13 cellular contexts compared by ENCODE assay signal in genomic region chr9:127336086-127336485, GRCh38.
DNase-seq lines count a peak whose midpoint lies in the region; ATAC-seq and TF ChIP-seq lines count a peak whose summit lies in the region.
"Had no signal": no experiment of that assay in that cellular context is flagged by ENCODE, and none has a peak within 500 bp of the region (broad histone marks: within the 10 kb centered on the region; RNA-seq: fewer than 3 reads in every experiment).

No MANE protein-coding gene starts in this region.

- H3K27ac ChIP-seq in IMR-90 (ENCODE audit: insufficient read depth, low read length) (peak overlapping the region; percentile 52), breast epithelium (peak overlapping the region; percentile 63 to 80), left lung (peak overlapping the region; percentile 31 to 83), stomach (peak overlapping the region in 4 of 5 donors; percentile 56 to 80 (median 75))
- H3K27ac ChIP-seq: neutrophil had no signal

- H4K20me1 ChIP-seq in IMR-90 (ENCODE audit: insufficient read depth, low read length): peaks cover 3% of the 10 kb centered on the region; the same call in 1 of the 2 replicates

- H3K4me2 ChIP-seq in IMR-90 (ENCODE audit: low read depth, low read length): 0 out of 2 replicates have a peak overlapping the region, but pooled peaks have one; percentile 17

- TF ChIP-seq POLR2A in IMR-90 (IDR thresholded peaks at IDR 0.05; ENCODE audit: low read depth, low read length): no peak
- TF ChIP-seq POLR2A in breast epithelium (IDR thresholded peaks at IDR 0.05): no peak
- TF ChIP-seq POLR2A in stomach (IDR thresholded peaks at IDR 0.05): no peak

- CTCF ChIA-PET in IMR-90 (lab: Yijun Ruan, JAX): interaction anchor here (0.6 to 1.1 kb wide), 2 partner anchors 12 to 26 kb away, joined by 3 read pairs; no protein-coding TSS in a partner anchor

- no peaks in the 10 kb centered on the region for H3K36me3 ChIP-seq in IMR-90 (ENCODE audit: control insufficient read depth, insufficient read depth, low read length)
- H3K36me3 ChIP-seq in breast epithelium: no peaks in the 10 kb centered on the region
- no peaks in the 10 kb centered on the region for H3K36me3 ChIP-seq in left lung
- peaks cover 0 to 17% (median 8%) of the 10 kb centered on the region in 4 donors for H3K36me3 ChIP-seq in stomach
- H3K36me3 ChIP-seq: neutrophil had no signal

- no peak overlapping the region for H2AK9ac ChIP-seq in IMR-90 (replicated peaks; ENCODE audit: low read depth, low read length, poor library complexity)

- peak overlapping the region; percentile 10 for H2AK5ac ChIP-seq in IMR-90 (ENCODE audit: low read depth, low read length)

- H3K79me1 ChIP-seq in IMR-90 (ENCODE audit: low read depth in 1 of 2, low read length in 2 of 2): no peaks in the 10 kb centered on the region

- no peak for TF ChIP-seq CTCF in IMR-90 (conservative IDR thresholded peaks at IDR 0.05; ENCODE audit: low read depth, low read length)
- no peak for TF ChIP-seq CTCF in breast epithelium (IDR thresholded peaks at IDR 0.05)
- no peak for TF ChIP-seq CTCF in left lung (IDR thresholded peaks at IDR 0.05)
- no peak for TF ChIP-seq CTCF in stomach (IDR thresholded peaks at IDR 0.05)

- peak overlapping the region; percentile 75; the same call in 1 of the 2 replicates for H3K18ac ChIP-seq in IMR-90 (ENCODE audit: low read depth, low read length)

- H2BK5ac ChIP-seq in IMR-90 (ENCODE audit: low read depth, low read length, poor library complexity, severe bottlenecking): peak overlapping the region; percentile 26

- H3K4me1 ChIP-seq in IMR-90 (ENCODE audit: control insufficient read depth, insufficient read depth, low read length) (peaks cover 17% of the 10 kb centered on the region), breast epithelium (peaks cover 0 to 4% of the 10 kb centered on the region in 2 donors), left lung (peaks cover 8 to 17% of the 10 kb centered on the region in 2 donors), stomach (peaks cover 14 to 58% (median 43%) of the 10 kb centered on the region in 4 donors)

- peak overlapping the region in 1 of 2 experiments; percentile 10; a peak in 1 of 4 replicates for H4K8ac ChIP-seq in IMR-90 (ENCODE audit: low read depth in 2 of 2, low read length in 2 of 2)

- POLR2A ChIA-PET in IMR-90 (lab: Charles Lee; ENCODE audit: unreplicated experiment): no interaction called here

- in situ Hi-C loops in IMR-90 (cut with MboI; ENCODE audit: low sequenced_read_pairs): no loop called here

- H3K27me3 ChIP-seq in IMR-90 (ENCODE audit: control insufficient read depth, insufficient read depth, low read length): no peaks in the 10 kb centered on the region
- H3K27me3 ChIP-seq in breast epithelium: no peaks in the 10 kb centered on the region
- no peaks in the 10 kb centered on the region for H3K27me3 ChIP-seq in left lung
- no peaks in the 10 kb centered on the region for H3K27me3 ChIP-seq in stomach
- H3K27me3 ChIP-seq: body of pancreas, neutrophil had no signal

- dilution Hi-C loops in IMR-90 (cut with HindIII; ENCODE audit: low sequenced_read_pairs, unreplicated experiment): no loop called here

- peak overlapping the region; percentile 78 for H3K14ac ChIP-seq in IMR-90 (replicated peaks; ENCODE audit: low read depth, low read length)

- no peak overlapping the region for H3K56ac ChIP-seq in IMR-90 (ENCODE audit: extremely low read depth, insufficient read depth, low read length)

- BruUV-seq in IMR-90 (replicated peaks; lab: Mats Ljungman, UMichigan): no TSS peak

- H3K9me3 ChIP-seq in IMR-90 (ENCODE audit: control insufficient read depth, insufficient read depth, low read length) (no peaks in the 10 kb centered on the region), breast epithelium (no peaks in the 10 kb centered on the region), left lung (no peaks in the 10 kb centered on the region), stomach (no peaks in the 10 kb centered on the region)
- H3K9me3 ChIP-seq: body of pancreas, neutrophil had no signal

- H2AFZ ChIP-seq in IMR-90 (replicated peaks; ENCODE audit: low read length, poor library complexity): no peak overlapping the region

- TF ChIP-seq EP300 in stomach (IDR thresholded peaks at IDR 0.05): no peak

- 0 out of 2 replicates have a peak overlapping the region, but pooled peaks have one; percentile 1 for H3K23ac ChIP-seq in IMR-90 (ENCODE audit: low read depth, low read length)

- no peak for TF ChIP-seq RAD21 in IMR-90 (IDR thresholded peaks at IDR 0.05; ENCODE audit: low read length)

- peak overlapping the region; percentile 60 for H2BK20ac ChIP-seq in IMR-90 (ENCODE audit: low read depth, low read length)

- H4K91ac ChIP-seq in IMR-90 (ENCODE audit: insufficient read depth, low read depth, low read length): peak overlapping the region; percentile 67

- H3K9me1 ChIP-seq in IMR-90 (ENCODE audit: insufficient read depth, low read length): peaks cover 28% of the 10 kb centered on the region

- H2BK15ac ChIP-seq in IMR-90 (ENCODE audit: low read depth, low read length): peak overlapping the region; percentile 85; the same call in 1 of the 3 replicates

- peak; percentile 68 for DNase-seq in IMR-90
- DNase-seq in breast epithelium (ENCODE audit: low spot score in 2 of 2): no peak
- DNase-seq in left lung: no peak
- no peak for DNase-seq in stomach
- no peak for DNase-seq in COR-L47 (lab: John Stamatoyannopoulos, UW)
- DNase-seq in ureter (ENCODE audit: low spot score): no peak
- DNase-seq: activated T-cell treated with anti-CD3 and anti-CD28 coated beads for 4 hours; CD4-positive, alpha-beta T cell; stimulated activated CD4-positive, alpha-beta T cell treated with anti-CD3 and anti-CD28 coated beads, Interleukin-1b, Interleukin-23, amount 100 ng/mL, for 48 hours had no signal

- intact Hi-C loops in IMR-90 (cut with micrococcal nuclease) (no loop called here), breast epithelium (cut with DNase I; ENCODE audit: low total_unique reads) (no loop called here), left lung (cut with DNase I) (no loop called here), stomach (cut with DNase I; ENCODE audit: low total_unique reads) (no loop called here)

- ATAC-seq in IMR-90 (ENCODE audit: low read depth): peak; percentile 47
- ATAC-seq in left lung: no peak
- ATAC-seq in activated CD4-positive, CD25-positive, alpha-beta regulatory T cell treated with anti-CD3 and anti-CD28 coated beads, Interleukin-2, amount 50 U/mL, for 24 hours: no peak
- ATAC-seq in HG03025 (IDR thresholded peaks at IDR 0.05; ENCODE audit: low FRiP score, unreplicated experiment): no peak

- peak overlapping the region; percentile 63 for H2BK120ac ChIP-seq in IMR-90 (ENCODE audit: low read depth, low read length)

- H4K5ac ChIP-seq in IMR-90 (ENCODE audit: low read depth, low read length): 0 out of 2 replicates have a peak overlapping the region, but pooled peaks have one; percentile 12

- H3K4ac ChIP-seq in IMR-90 (ENCODE audit: low read depth, low read length): peak overlapping the region; percentile 59

- no peak overlapping the region for H3K9ac ChIP-seq in IMR-90 (ENCODE audit: low read depth, low read length)

- no peak overlapping the region for H3K4me3 ChIP-seq in IMR-90 (ENCODE audit: insufficient read depth, low read depth, low read length)
- H3K4me3 ChIP-seq in breast epithelium: no peak overlapping the region
- no peak overlapping the region for H3K4me3 ChIP-seq in left lung
- H3K4me3 ChIP-seq in stomach: no peak overlapping the region
- H3K4me3 ChIP-seq: body of pancreas had no signal

- WGBS in IMR-90 (ENCODE audit: extremely low coverage in 2 of 2, insufficient read length in 1 of 2), 2 experiments: no CpG with 5 or more reads among the region's 5 CpGs
- WGBS in stomach, 5 donors: 85 to 96% (median 93%) methylated on average over 5 of the region's 5 CpGs

TF ChIP-seq in IMR-90, 13 proteins besides CTCF, POLR2A, EP300 and RAD21:
- TF ChIP-seq MAZ (IDR thresholded peaks at IDR 0.05; ENCODE audit: borderline replicate concordance, low read depth, low read length) (no peak), FOS (IDR thresholded peaks at IDR 0.05; ENCODE audit: low read depth, low read length) (no peak), CHD1 (IDR thresholded peaks at IDR 0.05; ENCODE audit: low read depth, low read length) (no peak), RFX5 (IDR thresholded peaks at IDR 0.05; ENCODE audit: low read depth, low read length) (no peak), MXI1 (IDR thresholded peaks at IDR 0.05; ENCODE audit: borderline replicate concordance, low read depth, low read length) (no peak), USF2 (IDR thresholded peaks at IDR 0.05; ENCODE audit: low read depth, low read length) (no peak), RCOR1 (IDR thresholded peaks at IDR 0.05; ENCODE audit: insufficient replicate concordance, low read length) (no peak), NFE2L2 (IDR thresholded peaks at IDR 0.05; ENCODE audit: low read depth, low read length) (no peak), ELK1 (IDR thresholded peaks at IDR 0.05; ENCODE audit: borderline replicate concordance, low read depth, low read length) (no peak), MAFK (IDR thresholded peaks at IDR 0.05; ENCODE audit: low read depth, low read length) (no peak), SMC3 (IDR thresholded peaks at IDR 0.05; ENCODE audit: low read depth, low read length) (no peak), BHLHE40 (IDR thresholded peaks at IDR 0.05; ENCODE audit: low read depth, low read length) (no peak), CEBPB (IDR thresholded peaks at IDR 0.05; ENCODE audit: low read depth, low read length) (no peak)
TF ChIP-seq in IMR-90: peak in this region for 0.
